Comparison of ENCODE assay signal across 17 cellular contexts in genomic region chr15:73539726-73540125, GRCh38.
"Had no signal": no experiment of that assay in that cellular context is flagged by ENCODE, and none has a peak within 500 bp of the region (broad histone marks: within the 10 kb centered on the region; RNA-seq: fewer than 3 reads in every experiment).

No MANE protein-coding gene starts in this region.

- DNase-seq: activated CD4-positive, alpha-beta T cell treated with anti-CD3 and anti-CD28 coated beads for 48 hours; activated CD8-positive, alpha-beta memory T cell treated with anti-CD3 and anti-CD28 coated beads, Interleukin-2, amount 50 U/mL, for 4 hours; activated CD8-positive, alpha-beta T cell treated with anti-CD3 and anti-CD28 coated beads, Interleukin-2, amount 10 ng/mL, durations not matched to agents 7 days and 5 days; activated gamma-delta T cell; activated T-cell treated with anti-CD3 and anti-CD28 coated beads, Interleukin-2, amount 50 U/mL, for 72 hours; amniotic stem cell; caudate nucleus; left ventricle myocardium superior; natural killer cell had no signal

- H2AFZ ChIP-seq: hepatocyte had no signal

- ATAC-seq: activated CD8-positive, alpha-beta T cell treated with anti-CD3 and anti-CD28 coated beads, Interleukin-2, amount 10 ng/mL, durations not matched to agents 7 days and 5 days; activated T-cell treated with anti-CD3 and anti-CD28 coated beads, Interleukin-2, amount 50 U/mL, for 72 hours; esophagus mucosa; left ventricle myocardium superior; natural killer cell; stimulated activated effector memory CD8-positive, alpha-beta T cell treated with anti-CD3 and anti-CD28 coated beads, Interleukin-12 subunit alpha, Interleukin-12 subunit beta, amount 100 ng/mL, for 72 hours; WTC11 had no signal

- H3K4me1 ChIP-seq: colonic mucosa had no signal

- H3K4me2 ChIP-seq: hepatocyte had no signal

- H3K27me3 ChIP-seq: colonic mucosa, hepatocyte, upper lobe of right lung had no signal

- H3K79me2 ChIP-seq: hepatocyte had no signal

- H3K4me3 ChIP-seq: colonic mucosa, hepatocyte, thoracic aorta, upper lobe of right lung had no signal

- H3K36me3 ChIP-seq: colonic mucosa, neutrophil, thoracic aorta, upper lobe of right lung had no signal

- H3K9me3 ChIP-seq: colonic mucosa, neutrophil, thoracic aorta, upper lobe of right lung had no signal

- H3K27ac ChIP-seq: colonic mucosa, hepatocyte, neutrophil, thoracic aorta, upper lobe of right lung had no signal
